ENCODE assay signal across 9 cellular contexts in genomic region chr5:146238973-146239372, GRCh38. TPM values are rescaled to one million over a fixed set of nuclear protein-coding genes. Genes with fewer than 3 reads are reported as not detected.
A peak's percentile ranks its signal among the peaks of the same experiment; 100 is the strongest.
DNase-seq lines count a peak whose midpoint lies in the region; ATAC-seq and TF ChIP-seq lines count a peak whose summit lies in the region.
"Had no signal": no experiment of that assay in that cellular context is flagged by ENCODE, and none has a peak within 500 bp of the region (broad histone marks: within the 10 kb centered on the region; RNA-seq: fewer than 3 reads in every experiment).

No MANE protein-coding gene starts in this region.

- no peaks in the 10 kb centered on the region for H3K9me3 Mint-ChIP-seq in activated naive CD8-positive, alpha-beta T cell treated with anti-CD3 and anti-CD28 coated beads for 36 hours
- no peaks in the 10 kb centered on the region for H3K9me3 Mint-ChIP-seq in HFFc6

- no peaks in the 10 kb centered on the region for H3K27me3 Mint-ChIP-seq in activated naive CD8-positive, alpha-beta T cell treated with anti-CD3 and anti-CD28 coated beads for 36 hours
- H3K27me3 Mint-ChIP-seq in HFFc6 (ENCODE audit: insufficient read depth): no peaks in the 10 kb centered on the region
- H3K27me3 Mint-ChIP-seq: CD4-positive, CD25-positive, alpha-beta regulatory T cell had no signal

- DNase-seq in activated naive CD8-positive, alpha-beta T cell treated with anti-CD3 and anti-CD28 coated beads for 36 hours: no peak
- no peak for DNase-seq in GF-D8 (lab: John Stamatoyannopoulos, UW)
- no peak for DNase-seq in HFFc6
- no peak for DNase-seq in colonic mucosa

- H3K27ac Mint-ChIP-seq in activated naive CD8-positive, alpha-beta T cell treated with anti-CD3 and anti-CD28 coated beads for 36 hours: peak overlapping the region; percentile 72
- H3K27ac Mint-ChIP-seq in HFFc6: no peak overlapping the region

- H3K27me3 ChIP-seq in colonic mucosa: no peaks in the 10 kb centered on the region

- H3K4me1 ChIP-seq in colonic mucosa: no peaks in the 10 kb centered on the region

- ATAC-seq in GM18499 (IDR thresholded peaks at IDR 0.05; ENCODE audit: insufficient read depth, unreplicated experiment) (peak; percentile 65), GM19467 (IDR thresholded peaks at IDR 0.05; ENCODE audit: unreplicated experiment) (peak; percentile 64), HG03097 (IDR thresholded peaks at IDR 0.05; ENCODE audit: low FRiP score, unreplicated experiment) (peak; percentile 66), GM21515 (IDR thresholded peaks at IDR 0.05; ENCODE audit: unreplicated experiment) (no peak)

- peaks cover 15% of the 10 kb centered on the region for H3K4me1 Mint-ChIP-seq in activated naive CD8-positive, alpha-beta T cell treated with anti-CD3 and anti-CD28 coated beads for 36 hours
- H3K4me1 Mint-ChIP-seq in HFFc6 (ENCODE audit: low read depth): peaks cover 6% of the 10 kb centered on the region

- H3K27ac ChIP-seq in colonic mucosa: no peak overlapping the region

- H3K36me3 ChIP-seq in colonic mucosa: no peaks in the 10 kb centered on the region

- H3K9me3 ChIP-seq in colonic mucosa: no peaks in the 10 kb centered on the region

- no peak for TF ChIP-seq CTCF in HFFc6 (IDR thresholded peaks at IDR 0.05)
- no peak for TF ChIP-seq CTCF in colonic mucosa (IDR thresholded peaks at IDR 0.05)

- H3K4me3 Mint-ChIP-seq in activated naive CD8-positive, alpha-beta T cell treated with anti-CD3 and anti-CD28 coated beads for 36 hours: no peak overlapping the region
- no peak overlapping the region for H3K4me3 Mint-ChIP-seq in HFFc6
- H3K4me3 Mint-ChIP-seq: CD4-positive, CD25-positive, alpha-beta regulatory T cell had no signal

- peaks cover 26% of the 10 kb centered on the region for H3K36me3 Mint-ChIP-seq in activated naive CD8-positive, alpha-beta T cell treated with anti-CD3 and anti-CD28 coated beads for 36 hours
- peaks cover 14% of the 10 kb centered on the region for H3K36me3 Mint-ChIP-seq in HFFc6 (ENCODE audit: low read depth)

- intact Hi-C loops in colonic mucosa (cut with DNase I): no loop called here

- no peak overlapping the region for H3K4me3 ChIP-seq in colonic mucosa

- no peak overlapping the region for H3K9ac ChIP-seq in colonic mucosa (ENCODE audit: low read depth in 2 of 2, low read length in 2 of 2)

RNA-seq across cellular contexts. Expression of gene RBM27, which starts 35.6 kb away (rescaled TPM):
- 10 to 100 TPM; 29.0 to 29.8 TPM for total RNA-seq in activated naive CD8-positive, alpha-beta T cell treated with anti-CD3 and anti-CD28 coated beads for 36 hours
- total RNA-seq in HFFc6 (2021; fragmentation: NEBNext Ultra II Directional; extraction: Animal tissue kit (Norgen Biotek cat#: 25700)): 10 to 100 TPM; 14.4 to 19.2 (median 16.9) TPM
- 10 to 100 TPM; 14.4 to 17.3 TPM for total RNA-seq in colonic mucosa

RNA-seq across cellular contexts. Expression of gene LARS1, which starts 56.5 kb away (rescaled TPM):
- 100 to 1,000 TPM; 171 to 175 TPM for total RNA-seq in activated naive CD8-positive, alpha-beta T cell treated with anti-CD3 and anti-CD28 coated beads for 36 hours
- total RNA-seq in HFFc6 (2021; fragmentation: NEBNext Ultra II Directional; extraction: Animal tissue kit (Norgen Biotek cat#: 25700)): 10 to 100 TPM; 78.2 to 93.3 (median 88.5) TPM
- total RNA-seq in colonic mucosa: 10 to 100 TPM; 70.5 to 80.8 TPM
